In the genomic region with DNA sequence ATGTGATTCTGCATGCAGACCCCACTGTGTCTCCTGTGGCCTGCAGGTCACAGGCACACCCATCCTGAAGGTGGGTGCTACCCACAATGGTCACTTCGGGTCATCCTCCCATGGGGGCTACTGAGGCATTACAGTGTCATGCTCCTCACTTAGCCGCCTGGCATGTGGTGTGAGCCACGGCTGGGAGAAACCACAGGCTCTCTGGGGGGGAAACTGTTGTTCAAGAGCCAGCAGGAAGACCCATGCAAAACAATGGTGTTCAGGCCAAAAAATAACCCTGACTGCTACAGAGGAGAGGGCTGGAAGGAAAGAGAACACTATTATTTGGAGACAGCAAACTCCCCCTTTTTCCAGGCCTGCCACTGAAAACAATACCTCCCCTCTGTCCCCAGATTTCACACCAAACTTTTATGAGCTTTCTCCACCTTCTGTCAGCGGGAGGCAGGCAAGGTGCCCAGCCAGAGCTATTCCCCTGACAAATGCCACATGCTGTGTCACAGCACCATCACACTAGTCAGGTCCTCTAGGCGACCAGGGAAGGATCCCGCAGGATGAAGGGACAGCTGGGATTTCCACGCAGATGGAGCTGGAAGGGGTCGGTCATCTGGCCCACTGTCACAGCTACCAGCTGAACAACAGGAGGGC, we compare ENCODE assay signal across 9 cellular contexts.
A peak's percentile ranks its signal among the peaks of the same experiment; 100 is the strongest.
DNase-seq lines count a peak whose midpoint lies in the region; TF ChIP-seq lines count a peak whose summit lies in the region.
"Had no signal": no experiment of that assay in that cellular context is flagged by ENCODE, and none has a peak within 500 bp of the region (broad histone marks: within the 10 kb centered on the region; RNA-seq: fewer than 3 reads in every experiment).

No MANE protein-coding gene starts in this region.

- peaks cover 98% of the 10 kb centered on the region for H3K4me1 Mint-ChIP-seq in dendritic cell treated with granulocyte-macrophage colony-stimulating factor and Interleukin-4, amounts not matched to agents 40 ng/mL and 50 ng/mL, for 4 days (ENCODE audit: low read depth)
- H3K4me1 Mint-ChIP-seq in neural crest cell: peaks cover 68% of the 10 kb centered on the region

- TF ChIP-seq CTCF in neural crest cell (conservative IDR thresholded peaks at IDR 0.05): no peak

- H3K9me3 Mint-ChIP-seq in dendritic cell treated with granulocyte-macrophage colony-stimulating factor and Interleukin-4, amounts not matched to agents 40 ng/mL and 50 ng/mL, for 4 days: no peaks in the 10 kb centered on the region
- no peaks in the 10 kb centered on the region for H3K9me3 Mint-ChIP-seq in neural crest cell
- H3K9me3 Mint-ChIP-seq: activated T-cell treated with anti-CD3 and anti-CD28 coated beads, Interleukin-2, amount 50 U/mL, for 72 hours had no signal

- no peaks in the 10 kb centered on the region for H3K27me3 Mint-ChIP-seq in dendritic cell treated with granulocyte-macrophage colony-stimulating factor and Interleukin-4, amounts not matched to agents 40 ng/mL and 50 ng/mL, for 4 days
- H3K27me3 Mint-ChIP-seq in neural crest cell (ENCODE audit: low read depth): peaks cover 3% of the 10 kb centered on the region

- DNase-seq in COR-L47 (lab: John Stamatoyannopoulos, UW) (peak; percentile 95), NCI-H2081 (lab: John Stamatoyannopoulos, UW) (peak; percentile 70 to 90), neural crest cell (ENCODE audit: low read depth, low spot score) (no peak), OCI-M1 (lab: John Stamatoyannopoulos, UW) (no peak), SIG-M5 treated with dmso at 0.1 percent for 504 hours (lab: John Stamatoyannopoulos, UW; ENCODE audit: unreplicated experiment) (no peak), NCI-H2227 (lab: John Stamatoyannopoulos, UW; ENCODE audit: unreplicated experiment) (no peak)
- DNase-seq in stimulated activated naive CD4-positive, alpha-beta T cell treated with Interleukin-2 at 50 U/mL for 16 hours (lab: John Stamatoyannopoulos, UW): no peak
- DNase-seq: activated T-cell treated with anti-CD3 and anti-CD28 coated beads, Interleukin-2, amount 50 U/mL, for 72 hours had no signal

- peaks cover 55% of the 10 kb centered on the region for H3K36me3 Mint-ChIP-seq in dendritic cell treated with granulocyte-macrophage colony-stimulating factor and Interleukin-4, amounts not matched to agents 40 ng/mL and 50 ng/mL, for 4 days (ENCODE audit: low read depth)
- no peaks in the 10 kb centered on the region for H3K36me3 Mint-ChIP-seq in neural crest cell (ENCODE audit: low read depth)

- H3K27ac Mint-ChIP-seq in dendritic cell treated with granulocyte-macrophage colony-stimulating factor and Interleukin-4, amounts not matched to agents 40 ng/mL and 50 ng/mL, for 4 days: peak overlapping the region; percentile 83
- peak overlapping the region; percentile 37 for H3K27ac Mint-ChIP-seq in neural crest cell (ENCODE audit: unreplicated experiment)
- H3K27ac Mint-ChIP-seq: activated T-cell treated with anti-CD3 and anti-CD28 coated beads, Interleukin-2, amount 50 U/mL, for 72 hours had no signal

- intact Hi-C loops in dendritic cell treated with granulocyte-macrophage colony-stimulating factor and Interleukin-4, amounts not matched to agents 40 ng/mL and 50 ng/mL, for 4 days (cut with micrococcal nuclease): no loop called here

- H3K4me3 Mint-ChIP-seq in dendritic cell treated with granulocyte-macrophage colony-stimulating factor and Interleukin-4, amounts not matched to agents 40 ng/mL and 50 ng/mL, for 4 days: no peak overlapping the region
- no peak overlapping the region for H3K4me3 Mint-ChIP-seq in neural crest cell
- H3K4me3 Mint-ChIP-seq: activated T-cell treated with anti-CD3 and anti-CD28 coated beads, Interleukin-2, amount 50 U/mL, for 72 hours had no signal

Comparison
In these comparisons a context has a peak if more than half of its experiments do, and no peak if none do; other contexts are left out.
1. DNase-seq: peak in COR-L47 (single experiment) and NCI-H2081 (2 of 2); none in neural crest cell (single experiment), OCI-M1 (single experiment), SIG-M5 treated with dmso at 0.1 percent for 504 hours (single experiment), stimulated activated naive CD4-positive, alpha-beta T cell treated with Interleukin-2 at 50 U/mL for 16 hours (single experiment) and NCI-H2227 (single experiment).